22 cellular contexts compared by ENCODE assay signal in the genomic region with DNA sequence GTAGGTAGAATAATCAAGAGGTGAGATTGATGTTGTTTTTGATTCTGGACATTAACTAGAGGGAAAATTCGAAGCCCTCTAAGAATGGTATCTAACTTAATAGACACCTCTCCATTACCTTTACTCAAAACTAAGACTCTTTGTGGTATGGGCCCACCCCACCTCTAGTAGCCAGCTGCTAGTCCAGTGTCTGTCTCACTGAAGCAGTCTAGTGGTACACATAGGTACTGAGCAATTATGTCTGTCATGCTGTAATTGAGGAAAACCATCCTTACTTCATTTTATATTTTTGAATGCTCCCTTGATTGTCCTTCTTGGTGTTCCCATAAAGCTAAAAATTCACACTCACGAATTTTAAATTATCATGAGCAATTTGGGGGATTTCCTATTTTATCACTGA.
DNase-seq lines count a peak whose midpoint lies in the region; ATAC-seq and TF ChIP-seq lines count a peak whose summit lies in the region.
"Had no signal": no experiment of that assay in that cellular context is flagged by ENCODE, and none has a peak within 500 bp of the region (broad histone marks: within the 10 kb centered on the region; RNA-seq: fewer than 3 reads in every experiment).

No MANE protein-coding gene starts in this region.

- H3K9me3 ChIP-seq in neuronal stem cell (replicated peaks in 1 of 2; ENCODE audit: control insufficient read depth in 2 of 2, insufficient read depth in 1 of 2, low read depth in 1 of 2, low read length in 2 of 2) (no peaks in the 10 kb centered on the region), breast epithelium (no peaks in the 10 kb centered on the region)
- H3K9me3 ChIP-seq: BLaER1, Peyer's patch had no signal

- WGBS in neuronal stem cell (ENCODE audit: extremely low coverage in 2 of 2, insufficient read length in 2 of 2, insufficient replicate concordance in 1 of 2), 2 donors, result no CpG with 5 or more reads among the region's 2 CpGs

- no peak overlapping the region for H4K91ac ChIP-seq in neuronal stem cell (ENCODE audit: low read depth, low read length, poor library complexity)

- H3K18ac ChIP-seq in neuronal stem cell (ENCODE audit: low read length), result no peak overlapping the region

- H3K36me3 Mint-ChIP-seq in WTC11 (no peaks in the 10 kb centered on the region), nephron progenitor cell (ENCODE audit: low read depth) (no peaks in the 10 kb centered on the region)
- H3K36me3 Mint-ChIP-seq: CD4-positive, CD25-positive, alpha-beta regulatory T cell had no signal

- H3K79me1 ChIP-seq in neuronal stem cell (ENCODE audit: low read depth, low read length), result no peaks in the 10 kb centered on the region

- H3K27me3 ChIP-seq in neuronal stem cell (ENCODE audit: control insufficient read depth in 3 of 3, insufficient read depth in 3 of 3, low read depth in 1 of 3, low read length in 3 of 3) (no peaks in the 10 kb centered on the region), breast epithelium (no peaks in the 10 kb centered on the region)
- H3K27me3 ChIP-seq: BLaER1, Peyer's patch had no signal

- H3K4me1 ChIP-seq in neuronal stem cell (ENCODE audit: control insufficient read depth in 2 of 2, insufficient read depth in 1 of 2, low read depth in 1 of 2, low read length in 2 of 2) (no peaks in the 10 kb centered on the region), breast epithelium (no peaks in the 10 kb centered on the region)
- H3K4me1 ChIP-seq: BLaER1, Peyer's patch had no signal

- H3K36me3 ChIP-seq in neuronal stem cell (replicated peaks in 1 of 2; ENCODE audit: control insufficient read depth in 2 of 2, insufficient read depth in 2 of 2, low read length in 2 of 2) (no peaks in the 10 kb centered on the region), breast epithelium (peaks cover 2% of the 10 kb centered on the region)
- H3K36me3 ChIP-seq: BLaER1, Peyer's patch had no signal

- H3K27ac Mint-ChIP-seq in WTC11 (no peak overlapping the region), nephron progenitor cell (no peak overlapping the region)
- H3K27ac Mint-ChIP-seq: CD4-positive, CD25-positive, alpha-beta regulatory T cell had no signal

- no peak overlapping the region for H3K9ac ChIP-seq in neuronal stem cell (ENCODE audit: low read depth, low read length, poor library complexity)
- H3K9ac ChIP-seq: BLaER1 had no signal

- intact Hi-C loops in breast epithelium (cut with DNase I; ENCODE audit: low total_unique reads), result no loop called here

- H3K23ac ChIP-seq in neuronal stem cell (ENCODE audit: low read depth, low read length, poor library complexity), result no peak overlapping the region

- no peak overlapping the region for H3K4me3 Mint-ChIP-seq in WTC11
- no peak overlapping the region for H3K4me3 Mint-ChIP-seq in nephron progenitor cell
- H3K4me3 Mint-ChIP-seq: CD4-positive, CD25-positive, alpha-beta regulatory T cell had no signal

- no peak overlapping the region for H2AK5ac ChIP-seq in neuronal stem cell (ENCODE audit: low read depth, low read length)

- H2AFZ ChIP-seq in neuronal stem cell (ENCODE audit: low read length), result no peak overlapping the region

- H2BK12ac ChIP-seq in neuronal stem cell (ENCODE audit: low read length), result no peak overlapping the region

- H2BK15ac ChIP-seq in neuronal stem cell (ENCODE audit: low read length), result no peak overlapping the region

- H2BK120ac ChIP-seq in neuronal stem cell (ENCODE audit: low read depth, low read length), result no peak overlapping the region

- H3K4ac ChIP-seq in neuronal stem cell (ENCODE audit: low read length), result no peak overlapping the region

- H3K9me3 Mint-ChIP-seq in WTC11 (no peaks in the 10 kb centered on the region), nephron progenitor cell (no peaks in the 10 kb centered on the region)

- ATAC-seq in GM18502 (IDR thresholded peaks at IDR 0.05; ENCODE audit: poor library complexity, unreplicated experiment) (peak; percentile 49), GM19452 (IDR thresholded peaks at IDR 0.05; ENCODE audit: unreplicated experiment) (peak; percentile 51), HG03159 (IDR thresholded peaks at IDR 0.05; ENCODE audit: unreplicated experiment) (peak; percentile 63), WTC11 (peak; percentile 67)

- H3K27ac ChIP-seq in neuronal stem cell (replicated peaks; ENCODE audit: low read length), result no peak overlapping the region
- no peak overlapping the region for H3K27ac ChIP-seq in breast epithelium
- H3K27ac ChIP-seq: BLaER1, Peyer's patch had no signal

- H3K14ac ChIP-seq in neuronal stem cell (ENCODE audit: low read length), result no peak overlapping the region

- H3K4me3 ChIP-seq in neuronal stem cell (ENCODE audit: low read length in 2 of 2) (no peak overlapping the region), breast epithelium (no peak overlapping the region)
- H3K4me3 ChIP-seq: BLaER1, Peyer's patch had no signal

- no peak overlapping the region for H2BK5ac ChIP-seq in neuronal stem cell (ENCODE audit: low read length)

- H3K4me1 Mint-ChIP-seq in WTC11 (no peaks in the 10 kb centered on the region), nephron progenitor cell (no peaks in the 10 kb centered on the region)
- H3K4me1 Mint-ChIP-seq: CD4-positive, CD25-positive, alpha-beta regulatory T cell had no signal

- POLR2A ChIA-PET in WTC11 (lab: Charles Lee), result no interaction called here

- CTCF ChIA-PET in WTC11 (lab: Charles Lee), result interaction anchor here (1.5 kb wide), 1 partner anchor 49 kb away, joined by 3 read pairs; no protein-coding TSS in a partner anchor

- TF ChIP-seq CTCF in WTC11 (IDR thresholded peaks at IDR 0.05) (no peak), nephron progenitor cell (IDR thresholded peaks at IDR 0.05) (no peak), breast epithelium (IDR thresholded peaks at IDR 0.05) (no peak)

- no peak overlapping the region for H3K4me2 ChIP-seq in neuronal stem cell (ENCODE audit: insufficient read depth, low read length, poor library complexity, severe bottlenecking)
- H3K4me2 ChIP-seq: BLaER1 had no signal

- H4K8ac ChIP-seq in neuronal stem cell (ENCODE audit: low read depth, low read length), result no peak overlapping the region

- no peak for DNase-seq in WTC11 (ENCODE audit: low spot score)
- no peak for DNase-seq in neuronal stem cell (ENCODE audit: low spot score)
- DNase-seq in nephron progenitor cell, result no peak
- no peak for DNase-seq in breast epithelium (ENCODE audit: low spot score in 2 of 2)
- DNase-seq in epidermal melanocyte (ENCODE audit: insufficient read length, low spot score), result no peak
- DNase-seq: CD4-positive, CD25-positive, alpha-beta regulatory T cell; DMS153; KBM-7; NCI-H1105 treated with DMSO at 0.1 percent for 48 hours; NCI-H146; NCI-H1930; NCI-H2107; NCI-H446; NCI-H524 treated with DMSO at 0.1 percent for 48 hours; NCI-H774; Peyer's patch; SHP77 treated with DMSO at 0.1 percent for 48 hours; T-helper 1 cell had no signal

- no peaks in the 10 kb centered on the region for H3K27me3 Mint-ChIP-seq in WTC11 (ENCODE audit: low read depth)
- peaks cover 3% of the 10 kb centered on the region for H3K27me3 Mint-ChIP-seq in nephron progenitor cell (ENCODE audit: low read depth, poor library complexity)

- TF ChIP-seq POLR2A in breast epithelium (IDR thresholded peaks at IDR 0.05), result no peak

TF ChIP-seq in WTC11, 78 proteins besides CTCF, POLR2A, EP300 and RAD21:
- TF ChIP-seq E2F1 (CRISPR knock-in tag; IDR thresholded peaks at IDR 0.05), result no peak
- no peak for TF ChIP-seq HMGA2 (CRISPR knock-in tag; IDR thresholded peaks at IDR 0.05)
